Comparison of ENCODE assay signal across 26 cellular contexts in genomic region chr14:81252278-81252677, GRCh38. TPM values are rescaled to one million over a fixed set of nuclear protein-coding genes. Genes with fewer than 3 reads are reported as not detected.
DNase-seq lines count a peak whose midpoint lies in the region; FAIRE-seq and TF ChIP-seq lines count a peak whose summit lies in the region.
"Had no signal": no experiment of that assay in that cellular context is flagged by ENCODE, and none has a peak within 500 bp of the region (broad histone marks: within the 10 kb centered on the region; RNA-seq: fewer than 3 reads in every experiment).

No MANE protein-coding gene starts in this region.

- H3F3A ChIP-seq in neural progenitor cell (ENCODE audit: low read depth), result no peaks in the 10 kb centered on the region

- no peak overlapping the region for H3K9ac ChIP-seq in neural progenitor cell

- H3K9me3 Mint-ChIP-seq in neural progenitor cell, result peaks cover 3% of the 10 kb centered on the region
- H3K9me3 Mint-ChIP-seq: activated B cell treated with CpG ODN at 0.5 μM for 24 hours; activated CD4-positive, alpha-beta memory T cell treated with anti-CD3 and anti-CD28 coated beads, Interleukin-2, amount 10 ng/mL, durations not matched to agents 7 days and 5 days; neural crest cell had no signal

- peak; percentile 23 for DNase-seq in NCI-H2227 (lab: John Stamatoyannopoulos, UW; ENCODE audit: unreplicated experiment)
- DNase-seq in NCI-H2227 treated with DMSO at 0.1 percent for 48 hours (lab: John Stamatoyannopoulos, UW), result no peak
- no peak for DNase-seq in neural progenitor cell (ENCODE audit: low spot score)
- no peak for DNase-seq in NCI-H446 treated with DMSO at 0.1 percent for 48 hours (lab: John Stamatoyannopoulos, UW)
- no peak for DNase-seq in osteoblast (ENCODE audit: insufficient read length, low spot score, missing footprints)
- no peak for DNase-seq in GM12891 (ENCODE audit: insufficient read length, low spot score)
- DNase-seq: activated B cell treated with CpG ODN at 0.5 μM for 24 hours; activated CD4-positive, alpha-beta memory T cell treated with anti-CD3 and anti-CD28 coated beads, Interleukin-2, amount 10 ng/mL, durations not matched to agents 7 days and 5 days; activated naive CD8-positive, alpha-beta T cell treated with anti-CD3 and anti-CD28 coated beads, Interleukin-2, amount 10 ng/mL, durations not matched to agents 7 days and 5 days; central memory CD4-positive, alpha-beta T cell; dorsolateral prefrontal cortex; glutamatergic neuron; NCI-H1417; NCI-H2081; NCI-H526; sigmoid colon; stimulated activated naive CD4-positive, alpha-beta T cell treated with Interleukin-2 at 50 U/mL for 16 hours; T-helper 9 cell had no signal

- peaks cover 7% of the 10 kb centered on the region for H3K4me1 Mint-ChIP-seq in neural progenitor cell
- H3K4me1 Mint-ChIP-seq: activated CD4-positive, alpha-beta memory T cell treated with anti-CD3 and anti-CD28 coated beads, Interleukin-2, amount 10 ng/mL, durations not matched to agents 7 days and 5 days had no signal

- FAIRE-seq in GM12891 (lab: Jason Lieb, UNC), result no peak
- FAIRE-seq: endothelial cell of umbilical vein, G401.6 had no signal

- no peak overlapping the region for H3K4me3 Mint-ChIP-seq in neural progenitor cell
- H3K4me3 Mint-ChIP-seq: activated B cell treated with CpG ODN at 0.5 μM for 24 hours; activated CD4-positive, alpha-beta memory T cell treated with anti-CD3 and anti-CD28 coated beads, Interleukin-2, amount 10 ng/mL, durations not matched to agents 7 days and 5 days; activated naive CD8-positive, alpha-beta T cell treated with anti-CD3 and anti-CD28 coated beads, Interleukin-2, amount 10 ng/mL, durations not matched to agents 7 days and 5 days; neural crest cell had no signal

- H3K4me2 ChIP-seq in neural progenitor cell (no peak overlapping the region), osteoblast (ENCODE audit: insufficient read depth, low read length) (no peak overlapping the region)

- H3K36me3 Mint-ChIP-seq in neural progenitor cell, result peaks cover 15% of the 10 kb centered on the region
- H3K36me3 Mint-ChIP-seq: activated naive CD8-positive, alpha-beta T cell treated with anti-CD3 and anti-CD28 coated beads, Interleukin-2, amount 10 ng/mL, durations not matched to agents 7 days and 5 days had no signal

- TF ChIP-seq CTCF in LNCAP (IDR thresholded peaks at IDR 0.05) (peak; percentile 52), VCaP (conservative IDR thresholded peaks at IDR 0.05) (0 out of 2 replicates have a peak, but pooled peaks have one; percentile 12), neural progenitor cell (IDR thresholded peaks at IDR 0.05) (peak; percentile 24), osteoblast (IDR thresholded peaks at IDR 0.05; ENCODE audit: extremely low read depth, low read depth, low read length) (no peak)

- H3K27me3 Mint-ChIP-seq in neural progenitor cell (ENCODE audit: insufficient read depth, low read depth), result peaks cover 3% of the 10 kb centered on the region
- H3K27me3 Mint-ChIP-seq: activated B cell treated with CpG ODN at 0.5 μM for 24 hours; activated CD4-positive, alpha-beta memory T cell treated with anti-CD3 and anti-CD28 coated beads, Interleukin-2, amount 10 ng/mL, durations not matched to agents 7 days and 5 days had no signal

- H3K4me3 ChIP-seq in neural progenitor cell (no peak overlapping the region), osteoblast (ENCODE audit: insufficient read depth, low read length) (no peak overlapping the region)
- H3K4me3 ChIP-seq: dorsolateral prefrontal cortex, lung, sigmoid colon, thoracic aorta had no signal

- H3K9me3 ChIP-seq in neural progenitor cell (ENCODE audit: low read depth) (no peaks in the 10 kb centered on the region), osteoblast (ENCODE audit: low read depth, low read length) (no peaks in the 10 kb centered on the region)
- H3K9me3 ChIP-seq: sigmoid colon, thoracic aorta had no signal

- peaks cover 10% of the 10 kb centered on the region for H3K4me1 ChIP-seq in neural progenitor cell
- no peaks in the 10 kb centered on the region for H3K4me1 ChIP-seq in osteoblast (ENCODE audit: insufficient read depth, low read length)
- H3K4me1 ChIP-seq: sigmoid colon had no signal

- H3K79me2 ChIP-seq in neural progenitor cell (ENCODE audit: low read depth) (no peaks in the 10 kb centered on the region), osteoblast (ENCODE audit: insufficient read depth, low read length) (no peaks in the 10 kb centered on the region)

- H2AFZ ChIP-seq in neural progenitor cell (replicated peaks), result no peak overlapping the region
- no peak overlapping the region for H2AFZ ChIP-seq in osteoblast (ENCODE audit: low read length)

- H4K20me1 ChIP-seq in neural progenitor cell (ENCODE audit: low read depth), result no peaks in the 10 kb centered on the region
- H4K20me1 ChIP-seq in osteoblast (ENCODE audit: insufficient read depth, low read length), result no peaks in the 10 kb centered on the region

- no peak for TF ChIP-seq POLR2A in GM12891 (IDR thresholded peaks at IDR 0.05; ENCODE audit: low read depth, low read length)

- no peak overlapping the region for H3K27ac Mint-ChIP-seq in neural progenitor cell
- H3K27ac Mint-ChIP-seq: activated B cell treated with CpG ODN at 0.5 μM for 24 hours; activated CD4-positive, alpha-beta memory T cell treated with anti-CD3 and anti-CD28 coated beads, Interleukin-2, amount 10 ng/mL, durations not matched to agents 7 days and 5 days; activated naive CD8-positive, alpha-beta T cell treated with anti-CD3 and anti-CD28 coated beads, Interleukin-2, amount 10 ng/mL, durations not matched to agents 7 days and 5 days had no signal

- no peak overlapping the region for H3K27ac ChIP-seq in VCaP
- no peak overlapping the region for H3K27ac ChIP-seq in neural progenitor cell
- no peak overlapping the region for H3K27ac ChIP-seq in osteoblast (ENCODE audit: low read depth, low read length)
- H3K27ac ChIP-seq: dorsolateral prefrontal cortex, RWPE1, sigmoid colon, thoracic aorta had no signal

- H3K36me3 ChIP-seq in neural progenitor cell, result no peaks in the 10 kb centered on the region
- no peaks in the 10 kb centered on the region for H3K36me3 ChIP-seq in osteoblast (ENCODE audit: insufficient read depth, low read length)
- H3K36me3 ChIP-seq: sigmoid colon, thoracic aorta had no signal

- H3K27me3 ChIP-seq in neural progenitor cell (no peaks in the 10 kb centered on the region), osteoblast (ENCODE audit: insufficient read depth, low read length) (no peaks in the 10 kb centered on the region)
- H3K27me3 ChIP-seq: sigmoid colon had no signal

TF ChIP-seq in GM12891, 5 proteins besides CTCF, POLR2A, EP300 and RAD21:
- TF ChIP-seq PAX5 (IDR thresholded peaks at IDR 0.05; ENCODE audit: insufficient read depth, low read length, severe bottlenecking) (no peak), POLR2AphosphoS5 (IDR thresholded peaks at IDR 0.05; ENCODE audit: low read depth, low read length) (no peak), POU2F2 (IDR thresholded peaks at IDR 0.05; ENCODE audit: low read depth, low read length) (no peak), TAF1 (IDR thresholded peaks at IDR 0.05; ENCODE audit: low read depth, low read length) (no peak), SPI1 (IDR thresholded peaks at IDR 0.05; ENCODE audit: low read depth, low read length) (no peak)

RNA-seq across cellular contexts. Expression of gene GTF2A1, which starts 31.5 kb away (rescaled TPM):
- total RNA-seq in neural progenitor cell (ENCODE audit: low replicate concordance) (40.5 and 63.1 TPM in 2 replicates), osteoblast (35.8 and 37.4 TPM in 2 replicates)
- 7.8 TPM for polyA plus RNA-seq in GM12891 (2012; ENCODE audit: low read depth, missing spikeins)
